In the genomic region with DNA sequence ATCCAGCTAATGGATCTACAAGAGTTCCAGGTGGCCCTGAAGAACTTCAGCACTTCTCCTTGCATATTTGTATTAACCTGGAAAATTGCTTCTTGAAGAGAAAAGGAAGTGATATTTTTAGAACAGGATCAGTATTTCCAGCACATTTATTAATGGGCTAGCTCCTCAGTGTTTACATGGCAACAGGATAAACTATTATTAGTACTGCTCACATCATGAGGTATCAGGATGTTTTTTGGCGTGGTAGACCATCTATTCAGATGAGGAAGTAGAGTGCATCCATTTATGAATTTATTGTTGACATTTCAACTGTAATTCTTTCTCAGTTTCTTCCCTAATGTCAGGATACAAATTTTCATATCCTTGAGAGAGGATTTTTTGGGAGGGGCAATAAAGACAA, we compare ENCODE assay signal across 29 cellular contexts.
"Had no signal": no experiment of that assay in that cellular context is flagged by ENCODE, and none has a peak within 500 bp of the region (broad histone marks: within the 10 kb centered on the region; RNA-seq: fewer than 3 reads in every experiment).

No MANE protein-coding gene starts in this region.

- H3K4me1 ChIP-seq: esophagus squamous epithelium, gastroesophageal sphincter had no signal

- H3K4me3 ChIP-seq: esophagus squamous epithelium, gastroesophageal sphincter had no signal

- H3K4me3 Mint-ChIP-seq: activated CD8-positive, alpha-beta T cell treated with anti-CD3 and anti-CD28 coated beads for 36 hours; activated naive CD8-positive, alpha-beta T cell; activated T-cell treated with anti-CD3 and anti-CD28 coated beads, Interleukin-2, amount 50 U/mL, for 4 hours; activated T-helper 17 cell treated with anti-CD3 and anti-CD28 coated beads, Interleukin-2, amount 50 U/mL, for 72 hours; T-helper 17 cell; T-helper 2 cell treated with Interferon-gamma antibody and Interleukin-4, amounts not matched to agents 5 μg/mL and 100 μg/mL, for 36 hours; WTC11 had no signal

- H3K36me3 Mint-ChIP-seq: WTC11 had no signal

- H3K27me3 ChIP-seq: brain microvascular endothelial cell, esophagus squamous epithelium, gastroesophageal sphincter had no signal

- H3K4me1 Mint-ChIP-seq: activated T-helper 17 cell treated with anti-CD3 and anti-CD28 coated beads, Interleukin-2, amount 50 U/mL, for 72 hours had no signal

- H3K36me3 ChIP-seq: brain microvascular endothelial cell, esophagus squamous epithelium, gastroesophageal sphincter had no signal

- H3K27ac ChIP-seq: brain microvascular endothelial cell, epithelial cell of prostate, esophagus squamous epithelium, gastroesophageal sphincter, VCaP had no signal

- H3K9me3 ChIP-seq: esophagus squamous epithelium, gastroesophageal sphincter had no signal

- H3K9me3 Mint-ChIP-seq: activated CD8-positive, alpha-beta T cell treated with anti-CD3 and anti-CD28 coated beads for 36 hours; activated T-cell treated with anti-CD3 and anti-CD28 coated beads, Interleukin-2, amount 50 U/mL, for 4 hours; activated T-helper 17 cell treated with anti-CD3 and anti-CD28 coated beads, Interleukin-2, amount 50 U/mL, for 72 hours; WTC11 had no signal

- ATAC-seq: activated CD4-positive, CD25-positive, alpha-beta regulatory T cell treated with anti-CD3 and anti-CD28 coated beads, Interleukin-2, amount 50 U/mL, for 24 hours; activated CD8-positive, alpha-beta T cell treated with anti-CD3 and anti-CD28 coated beads for 36 hours; activated T-cell treated with anti-CD3 and anti-CD28 coated beads, Interleukin-2, amount 50 U/mL, for 4 hours; activated T-helper 17 cell treated with anti-CD3 and anti-CD28 coated beads, Interleukin-2, amount 50 U/mL, for 72 hours; gastroesophageal sphincter; T-helper 17 cell; WTC11 had no signal

- DNase-seq: activated CD4-positive, alpha-beta T cell treated with anti-CD3 and anti-CD28 coated beads for 48 hours; activated CD4-positive, alpha-beta T cell treated with anti-CD3 and anti-CD28 coated beads, Interleukin-2, amount 50 U/mL, for 1 hour; activated CD4-positive, alpha-beta T cell treated with anti-CD3 and anti-CD28 coated beads, Interleukin-2, amount 50 U/mL, for 48 hours; activated CD8-positive, alpha-beta memory T cell treated with anti-CD3 and anti-CD28 coated beads for 24 hours; activated CD8-positive, alpha-beta T cell treated with anti-CD3 and anti-CD28 coated beads for 36 hours; activated effector memory CD4-positive, alpha-beta T cell treated with Interleukin-2 at 50 U/mL for 16 hours; activated gamma-delta T cell treated with Interleukin-2 at 50 U/mL for 16 hours; activated naive CD4-positive, alpha-beta T cell treated with anti-CD3 and anti-CD28 coated beads, Interleukin-2, amount 50 U/mL, for 16 hours; activated naive CD4-positive, alpha-beta T cell treated with Interleukin-2 at 50 U/mL for 16 hours; activated T-cell treated with anti-CD3 and anti-CD28 coated beads, Interleukin-2, amount 50 U/mL, for 4 hours; amniotic stem cell; anterior cingulate cortex; brain microvascular endothelial cell; caudate nucleus; cortex of kidney; effector CD8-positive, alpha-beta T cell; esophagus squamous epithelium; foreskin melanocyte; T-helper 1 cell; T-helper 17 cell; T1000 had no signal

- H3K27ac Mint-ChIP-seq: activated CD8-positive, alpha-beta T cell treated with anti-CD3 and anti-CD28 coated beads for 36 hours; activated naive CD8-positive, alpha-beta T cell; activated T-helper 17 cell treated with anti-CD3 and anti-CD28 coated beads, Interleukin-2, amount 50 U/mL, for 72 hours; T-helper 17 cell; T-helper 2 cell treated with Interferon-gamma antibody and Interleukin-4, amounts not matched to agents 5 μg/mL and 100 μg/mL, for 36 hours; WTC11 had no signal
